8 cellular contexts compared by ENCODE assay signal in genomic region chr19:17947815-17948473, GRCh38. TPM values are rescaled to one million over a fixed set of nuclear protein-coding genes. Genes with fewer than 3 reads are reported as not detected.
DNase-seq lines count a peak whose midpoint lies in the region; FAIRE-seq and TF ChIP-seq lines count a peak whose summit lies in the region.

No MANE protein-coding gene starts in this region.

- H3K4me1 ChIP-seq in SJSA1 (replicated peaks): peaks cover 20% of the 10 kb centered on the region

- no peak for TF ChIP-seq POLR2A in NB4 (IDR thresholded peaks at IDR 0.05; ENCODE audit: extremely low read depth, insufficient read length)

- no peaks in the 10 kb centered on the region for H3K9me3 ChIP-seq in SJSA1 (replicated peaks)

- H3K27ac ChIP-seq in SJSA1 (no peak overlapping the region), substantia nigra (ENCODE audit: low read depth, low read length, poor library complexity, severe bottlenecking) (no peak overlapping the region)

- peak; percentile 93 for DNase-seq in ELR (ENCODE audit: low read depth)
- peak; percentile 49 for DNase-seq in HFF-Myc (ENCODE audit: extremely low read depth, low read depth)
- DNase-seq in NB4 (ENCODE audit: low read depth): peak; percentile 91
- peak; percentile 89 to 94 for DNase-seq in SJSA1 (ENCODE audit: low read depth in 1 of 2, low spot score in 2 of 2)
- DNase-seq in activated gamma-delta T cell treated with anti-CD3 and anti-CD28 coated beads, Interleukin-2, amount 50 U/mL, for 16 hours (ENCODE audit: low read depth): peak; percentile 91
- peak; percentile 100 for DNase-seq in frontal cortex (ENCODE audit: low spot score in 2 of 2)
- DNase-seq in occipital lobe (lab: John Stamatoyannopoulos, UW): peak; percentile 85
- peak; percentile 57 to 94 (median 86) for DNase-seq in substantia nigra (lab: John Stamatoyannopoulos, UW)

- peaks cover 9% of the 10 kb centered on the region for H3K36me3 ChIP-seq in SJSA1

- TF ChIP-seq CTCF in HFF-Myc (IDR thresholded peaks at IDR 0.05; ENCODE audit: low read depth, low read length, missing control alignments) (no peak), NB4 (IDR thresholded peaks at IDR 0.05; ENCODE audit: low read depth, low read length) (no peak)

- no peak for FAIRE-seq in frontal cortex (lab: Jason Lieb, UNC)

- peaks cover 40% of the 10 kb centered on the region for H3K27me3 ChIP-seq in SJSA1 (replicated peaks)

- peak overlapping the region; percentile 30 for H3K4me3 ChIP-seq in HFF-Myc (replicated peaks; ENCODE audit: low read depth, low read length)
- peak overlapping the region; percentile 16 for H3K4me3 ChIP-seq in NB4 (ENCODE audit: low read depth, low read length)
- peak overlapping the region; percentile 43 for H3K4me3 ChIP-seq in SJSA1

RNA-seq across cellular contexts. Expression of gene CCDC124, which starts 15.1 kb away (rescaled TPM):
- 41.1 and 55.2 TPM in 2 replicates for total RNA-seq in SJSA1 (2014; rRNA removed; shearing (Covaris generic))
- total RNA-seq in frontal cortex (15.5 TPM), occipital lobe (13.9 TPM)

RNA-seq across cellular contexts. Expression of gene KCNN1, which starts 19.0 kb away (rescaled TPM):
- total RNA-seq in SJSA1 (2014; rRNA removed; shearing (Covaris generic)): not detected in 2 replicates
- total RNA-seq in frontal cortex: 16.3 TPM
- total RNA-seq in occipital lobe: 30.1 TPM

Comparison
In these comparisons a context has a peak if more than half of its experiments do, and no peak if none do; other contexts are left out.
1. DNase-seq: peak in every context shown above with its lines; median percentile 100 in frontal cortex; 93 in ELR; 92 in SJSA1; 91 in NB4; 91 in activated gamma-delta T cell treated with anti-CD3 and anti-CD28 coated beads, Interleukin-2, amount 50 U/mL, for 16 hours; 86 in substantia nigra; 85 in occipital lobe; 49 in HFF-Myc.
2. RNA of gene KCNN1, which starts 19.0 kb away (total RNA-seq): 30.1 TPM in occipital lobe (single experiment) and 16.3 TPM in frontal cortex (single experiment); not detected in SJSA1; every median in the first group is over 10 times any median in the second.
3. Peak in every context shown above with its lines, with median percentiles within 50 percentile points of each other: H3K4me3 ChIP-seq.